28 cellular contexts compared by ENCODE assay signal in the genomic region with DNA sequence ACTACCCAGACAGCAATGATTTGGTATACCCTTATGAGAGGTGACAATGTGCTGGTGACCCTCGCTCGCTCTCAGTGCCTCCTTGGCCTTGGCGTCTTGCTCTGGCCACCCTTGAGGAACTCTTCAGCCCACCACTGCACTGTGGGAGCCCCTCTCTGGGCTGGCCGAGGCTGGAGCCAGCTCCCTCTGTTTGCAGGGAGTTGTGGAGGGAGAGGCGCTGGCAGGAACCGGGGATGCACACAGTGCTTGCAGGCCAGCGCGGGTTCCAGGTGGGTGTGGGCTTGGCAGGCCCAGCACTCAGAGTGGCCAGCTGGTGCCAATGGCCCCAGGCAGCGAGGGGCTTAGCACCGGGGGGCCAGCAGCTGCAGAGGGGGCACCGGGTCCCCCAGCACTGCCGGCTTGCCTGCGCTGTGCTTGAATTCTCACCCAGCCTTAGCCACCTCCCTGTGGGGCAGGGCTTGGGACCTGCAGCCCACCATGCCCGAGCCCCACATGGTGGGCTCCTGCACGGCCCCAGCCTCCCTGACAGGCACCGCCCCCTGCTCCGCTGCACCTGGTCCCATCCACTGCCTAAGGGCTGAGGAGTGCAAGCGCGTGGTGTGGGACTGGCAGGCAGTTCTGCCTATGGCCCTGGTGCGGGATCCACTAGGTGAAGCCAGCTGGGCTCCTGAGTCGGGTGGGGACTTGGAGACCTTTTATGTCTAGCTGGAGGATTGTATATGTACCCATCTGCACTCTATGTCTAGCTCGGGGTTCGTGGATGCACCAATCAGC.
"Had no signal": no experiment of that assay in that cellular context is flagged by ENCODE, and none has a peak within 500 bp of the region (broad histone marks: within the 10 kb centered on the region; RNA-seq: fewer than 3 reads in every experiment).

No MANE protein-coding gene starts in this region.

- H3K27ac ChIP-seq: adrenal gland, ascending aorta, breast epithelium, cardiac muscle cell, coronary artery, dorsolateral prefrontal cortex, gastrocnemius medialis had no signal

- H3K4me3 ChIP-seq: adrenal gland, ascending aorta, breast epithelium, cardiac muscle cell, coronary artery, dorsolateral prefrontal cortex, gastrocnemius medialis had no signal

- H3K36me3 ChIP-seq: adrenal gland, ascending aorta, breast epithelium, cardiac muscle cell, gastrocnemius medialis had no signal

- H3K27me3 ChIP-seq: adrenal gland, ascending aorta, breast epithelium, cardiac muscle cell, dorsolateral prefrontal cortex, gastrocnemius medialis had no signal

- ATAC-seq: activated CD4-positive, alpha-beta T cell treated with anti-CD3 and anti-CD28 coated beads for 36 hours; activated naive CD8-positive, alpha-beta T cell treated with anti-CD3 and anti-CD28 coated beads, Interleukin-2, amount 50 U/mL, for 24 hours; activated T-cell treated with anti-CD3 and anti-CD28 coated beads, Interleukin-2, amount 50 U/mL, for 72 hours; esophagus mucosa; gastrocnemius medialis had no signal

- DNase-seq: activated CD4-positive, alpha-beta memory T cell treated with anti-CD3 and anti-CD28 coated beads, Interleukin-2, amount 10 ng/mL, durations not matched to agents 7 days and 5 days; activated CD4-positive, alpha-beta T cell treated with anti-CD3 and anti-CD28 coated beads for 36 hours; activated CD4-positive, alpha-beta T cell treated with anti-CD3 and anti-CD28 coated beads, Interleukin-2, amount 10 ng/mL, durations not matched to agents 7 days and 5 days; activated CD4-positive, alpha-beta T cell treated with anti-CD3 and anti-CD28 coated beads, Interleukin-2, amount 50 U/mL, for 4 hours; activated CD4-positive, CD25-positive, alpha-beta regulatory T cell treated with anti-CD3 and anti-CD28 coated beads, Interleukin-2, amount 50 U/mL, for 72 hours; activated CD8-positive, alpha-beta memory T cell treated with anti-CD3 and anti-CD28 coated beads, Interleukin-2, amount 50 U/mL, for 48 hours; activated naive CD4-positive, alpha-beta T cell treated with anti-CD3 and anti-CD28 coated beads for 36 hours; activated naive CD8-positive, alpha-beta T cell treated with anti-CD3 and anti-CD28 coated beads for 36 hours; activated naive CD8-positive, alpha-beta T cell treated with anti-CD3 and anti-CD28 coated beads, Interleukin-2, amount 50 U/mL, for 24 hours; activated T-cell treated with anti-CD3 and anti-CD28 coated beads for 4 hours; activated T-cell treated with anti-CD3 and anti-CD28 coated beads, Interleukin-2, amount 50 U/mL, for 24 hours; activated T-cell treated with anti-CD3 and anti-CD28 coated beads, Interleukin-2, amount 50 U/mL, for 72 hours; adrenal gland; amygdala; central memory CD4-positive, alpha-beta T cell; cerebellar nuclear complex; effector memory CD4-positive, alpha-beta T cell; endodermal cell; foreskin fibroblast; gastrocnemius medialis; glutamatergic neuron; T-helper 2 cell had no signal

- H3K9me3 ChIP-seq: adrenal gland, ascending aorta, gastrocnemius medialis had no signal

- H3K4me1 ChIP-seq: adrenal gland, ascending aorta, breast epithelium, gastrocnemius medialis had no signal
